8 cellular contexts compared by ENCODE assay signal in the genomic region with DNA sequence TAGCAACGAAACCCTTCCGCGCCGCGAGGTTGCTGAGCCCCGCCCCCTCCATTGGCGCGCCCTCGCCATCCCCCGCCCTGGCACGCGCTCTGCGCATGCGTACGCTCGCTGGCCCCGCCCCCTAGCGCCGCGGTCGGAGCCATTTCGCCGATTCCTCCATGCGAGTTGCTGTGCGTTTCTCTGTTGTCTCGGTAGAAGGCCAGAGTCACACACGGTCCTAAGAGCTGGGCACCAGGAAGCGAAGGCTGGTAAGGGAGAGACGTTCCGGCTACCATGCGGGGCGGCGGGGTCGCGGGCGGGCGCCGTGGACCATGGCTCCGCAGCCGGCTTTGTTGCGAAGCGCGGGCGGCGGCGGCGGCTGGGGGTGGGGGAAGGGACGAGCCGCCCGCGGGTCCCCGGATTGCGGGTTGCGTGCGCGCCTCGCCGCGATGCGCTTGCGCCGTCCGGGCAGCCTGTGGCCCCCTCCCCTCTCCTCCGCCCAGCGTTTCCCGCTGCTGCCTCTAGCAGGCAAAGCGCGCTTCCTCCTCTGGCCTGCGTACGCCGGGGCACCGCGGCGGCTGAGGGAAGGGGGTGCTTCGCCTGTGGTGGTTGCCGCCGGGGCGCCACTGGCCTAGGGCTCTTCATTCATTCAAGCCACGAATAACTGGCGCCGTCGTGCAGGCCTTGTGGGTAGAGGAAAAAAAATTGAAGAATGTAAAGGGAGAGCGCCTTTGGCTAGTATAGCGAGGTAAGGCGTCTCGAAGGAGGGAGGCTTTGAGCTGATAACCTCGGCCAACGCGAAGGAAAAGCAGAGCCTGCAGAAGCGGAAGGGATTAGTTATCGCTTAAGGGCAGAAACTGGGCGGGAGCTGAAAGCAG. TPM values are rescaled to one million over a fixed set of nuclear protein-coding genes. Genes with fewer than 3 reads are reported as not detected.
A peak's percentile ranks its signal among the peaks of the same experiment; 100 is the strongest.
DNase-seq lines count a peak whose midpoint lies in the region; TF ChIP-seq lines count a peak whose summit lies in the region.

A gene (plus strand): TSS at position 139 of the 857 bp plus-strand sequence. CDS start 3,220 bp downstream, outside the sequence.

- H3K36me3 Mint-ChIP-seq in H9 (ENCODE audit: insufficient read depth in 1 of 3, low read depth in 3 of 3): peaks cover 30 to 50% (median 47%) of the 10 kb centered on the region in 3 experiments; a peak in 6 of 7 replicates

- H2AK5ac ChIP-seq in H9 (ENCODE audit: insufficient read length, low read length): peak within 1 kb of the TSS; percentile 66

- H4K91ac ChIP-seq in H9 (ENCODE audit: insufficient read length, low read depth, low read length): no peak within 1 kb of the TSS

- H2BK12ac ChIP-seq in H9 (ENCODE audit: insufficient read length, low read depth, low read length): no peak within 1 kb of the TSS

- 0 out of 5 replicates have a peak, but pooled peaks cover 0 to 3% of the 10 kb centered on the region in 2 experiments for H3K9me3 Mint-ChIP-seq in H9

- H3K36me3 ChIP-seq in ES-I3 (ENCODE audit: insufficient read depth, low read length): peaks cover 7% of the 10 kb centered on the region; the same call in 1 of the 2 replicates
- H3K36me3 ChIP-seq in neural cell (ENCODE audit: insufficient read depth, low read length): no peaks in the 10 kb centered on the region
- peaks cover 11 to 18% (median 13%) of the 10 kb centered on the region in 4 donors for H3K36me3 ChIP-seq in stomach

- peak within 1 kb of the TSS; percentile 33; the same call in 1 of the 2 replicates for H3K4ac ChIP-seq in H9 (ENCODE audit: low read depth, low read length)

- peak within 1 kb of the TSS; percentile 97 to 98 for H3K4me3 Mint-ChIP-seq in H9

- peak within 1 kb of the TSS; percentile 100 for H3K14ac ChIP-seq in H9 (ENCODE audit: insufficient read depth, low read length)

- peak within 1 kb of the TSS; percentile 88 for H3K56ac ChIP-seq in H9 (ENCODE audit: insufficient read length, low read depth, low read length)

- TF ChIP-seq CTCF in H9 (conservative IDR thresholded peaks at IDR 0.05) (peak; percentile 28; the same call in 1 of the 3 replicates), neural cell (IDR thresholded peaks at IDR 0.05; ENCODE audit: poor library complexity, severe bottlenecking) (peak; percentile 80), stomach (IDR thresholded peaks at IDR 0.05) (peak in 2 of 7 experiments; percentile 9 to 25)

- H3K9me2 ChIP-seq in neural cell (ENCODE audit: insufficient read depth, low read length): no peaks in the 10 kb centered on the region

- no peaks in the 10 kb centered on the region for H3F3A ChIP-seq in neural cell (ENCODE audit: insufficient read depth, low read length, poor library complexity, severe bottlenecking)

- no peak within 1 kb of the TSS for H2BK120ac ChIP-seq in H9 (ENCODE audit: low read depth, low read length, poor library complexity, severe bottlenecking)

- no peak within 1 kb of the TSS for H4K8ac ChIP-seq in H9 (replicated peaks; ENCODE audit: insufficient read length, low read depth, low read length)

- H2BK15ac ChIP-seq in H9 (ENCODE audit: low read depth, low read length): no peak within 1 kb of the TSS

- peaks cover 2% of the 10 kb centered on the region; the same call in 1 of the 2 replicates for H3K27me3 Mint-ChIP-seq in H9 (ENCODE audit: low read depth)

- H3T11ph ChIP-seq in H9 (ENCODE audit: low read length): no peak within 1 kb of the TSS

- H3K27me3 ChIP-seq in H9 (ENCODE audit: insufficient read depth, low read length) (no peaks in the 10 kb centered on the region), neural cell (ENCODE audit: insufficient read depth, low read depth, low read length) (no peaks in the 10 kb centered on the region), stomach (no peaks in the 10 kb centered on the region)

- H3K27ac Mint-ChIP-seq in H9: peak within 1 kb of the TSS; percentile 100

- H3K4me1 ChIP-seq in ES-I3 (ENCODE audit: insufficient read depth, low read length) (0 out of 2 replicates have a peak, but pooled peaks cover 11% of the 10 kb centered on the region), H9 (ENCODE audit: insufficient read depth, low read length) (no peaks in the 10 kb centered on the region; the same call in 1 of the 2 replicates), stomach (peaks cover 21 to 53% (median 42%) of the 10 kb centered on the region in 4 donors)

- peak within 1 kb of the TSS; percentile 98 for H3K9ac ChIP-seq in ES-I3 (ENCODE audit: low read depth, low read length)
- H3K9ac ChIP-seq in H9 (ENCODE audit: extremely low read depth, insufficient read length, low read length): peak within 1 kb of the TSS; percentile 99
- H3K9ac ChIP-seq in neural cell (ENCODE audit: low read length): peak within 1 kb of the TSS; percentile 94

- peak within 1 kb of the TSS; percentile 70 for H3K27ac ChIP-seq in H9 (ENCODE audit: insufficient read length, low read depth, low read length)
- peak within 1 kb of the TSS; percentile 97 for H3K27ac ChIP-seq in neural cell (ENCODE audit: low read length)
- peak within 1 kb of the TSS; percentile 91 to 99 (median 97) for H3K27ac ChIP-seq in stomach

- peak; percentile 94 for DNase-seq in H9
- peak; percentile 83 for DNase-seq in M059J (ENCODE audit: low read depth)
- peak; percentile 88 for DNase-seq in SHP77 (lab: John Stamatoyannopoulos, UW)
- peak; percentile 99 for DNase-seq in activated effector memory CD4-positive, alpha-beta T cell treated with anti-CD3 and anti-CD28 coated beads, Interleukin-2, amount 50 U/mL, for 16 hours
- DNase-seq in fibroblast of the conjunctiva (ENCODE audit: low read depth): peak; percentile 80
- peak; percentile 97 for DNase-seq in stomach

- H2BK20ac ChIP-seq in H9 (ENCODE audit: low read depth, low read length, poor library complexity, severe bottlenecking): no peak within 1 kb of the TSS

- intact Hi-C loops in stomach (cut with DNase I; ENCODE audit: low total_unique reads): no loop called here

- no peak within 1 kb of the TSS for H3K23ac ChIP-seq in H9 (ENCODE audit: insufficient read length, low read depth, low read length)

- H4K20me1 ChIP-seq in H9 (ENCODE audit: control insufficient read depth, insufficient read depth, insufficient read length): no peaks in the 10 kb centered on the region
- H4K20me1 ChIP-seq in neural cell (ENCODE audit: insufficient read depth): peaks cover 42% of the 10 kb centered on the region

- H3K4me3 ChIP-seq in neural cell (ENCODE audit: low read length) (peak within 1 kb of the TSS; percentile 87), stomach (peak within 1 kb of the TSS; percentile 65 to 87 (median 80))

- peak within 1 kb of the TSS; percentile 90 for H2BK5ac ChIP-seq in H9 (ENCODE audit: insufficient read length, low read length)

- peaks cover 3% of the 10 kb centered on the region for H3K79me1 ChIP-seq in H9 (ENCODE audit: insufficient read depth, low read depth, low read length, poor library complexity, severe bottlenecking)

- peak; percentile 62 for TF ChIP-seq RAD21 in neural cell (conservative IDR thresholded peaks at IDR 0.05)

- peaks cover 25 to 44% of the 10 kb centered on the region in 2 experiments for H3K4me1 Mint-ChIP-seq in H9

- H3K9me3 ChIP-seq in ES-I3 (ENCODE audit: control insufficient read depth, insufficient read depth, low read length) (no peaks in the 10 kb centered on the region), H9 (ENCODE audit: control insufficient read depth, low read depth, low read length) (no peaks in the 10 kb centered on the region), neural cell (ENCODE audit: low read length) (no peaks in the 10 kb centered on the region), stomach (no peaks in the 10 kb centered on the region)

- H2AFZ ChIP-seq in H9 (ENCODE audit: low read length) (no peak within 1 kb of the TSS), neural cell (ENCODE audit: low read depth, low read length) (peak within 1 kb of the TSS; percentile 73)

- H3K18ac ChIP-seq in H9 (ENCODE audit: insufficient read length, low read depth, low read length): peak within 1 kb of the TSS; percentile 100

- peak in 2 of 4 donors; percentile 75 to 80 for TF ChIP-seq POLR2A in stomach (IDR thresholded peaks at IDR 0.05)

- peak within 1 kb of the TSS; percentile 89 for H4K5ac ChIP-seq in H9 (ENCODE audit: insufficient read length, low read depth, low read length)

- peak; percentile 85 for TF ChIP-seq EP300 in neural cell (conservative IDR thresholded peaks at IDR 0.05; ENCODE audit: poor library complexity, severe bottlenecking)
- TF ChIP-seq EP300 in stomach (IDR thresholded peaks at IDR 0.05): no peak

- H3K4me2 ChIP-seq in H9 (ENCODE audit: insufficient read depth, insufficient read length, low read length) (peak within 1 kb of the TSS; percentile 97), neural cell (ENCODE audit: low read length) (peak within 1 kb of the TSS; percentile 50)

- peaks cover 8% of the 10 kb centered on the region for H3K23me2 ChIP-seq in H9 (ENCODE audit: insufficient read length, low read depth, low read length, poor library complexity, severe bottlenecking)

- no CpG with 5 or more reads among the region's 92 CpGs for WGBS in H9 (ENCODE audit: extremely low coverage, insufficient read length, low lambda C conversion rate)
- WGBS in stomach, 5 donors: 0 to 1% (median 0%) methylated on average over 27 to 92 of the region's 92 CpGs

- H3K79me2 ChIP-seq in H9 (ENCODE audit: insufficient read depth, low read length) (peaks cover 41% of the 10 kb centered on the region), neural cell (replicated peaks; ENCODE audit: insufficient read depth, low read length) (peaks cover 41% of the 10 kb centered on the region)

RNA-seq across cellular contexts. Expression of the gene that starts here (rescaled TPM):
- total RNA-seq in H9 (2021): 336 and 338 TPM in 2 replicates
- 107 and 160 TPM in 2 replicates for total RNA-seq in M059J (2014; rRNA removed; shearing (Covaris generic))
- 193 and 236 TPM in 2 replicates for polyA plus RNA-seq in neural cell
- polyA minus RNA-seq in neural cell: 315 and 332 TPM in 2 replicates
- 100 to 1,000 TPM in 2 of 5 donors, 10 to 100 TPM in 3; 29.0 to 196 (median 66.1) TPM for total RNA-seq in stomach
- 10 to 100 TPM; 45.1 to 63.2 (median 45.7) TPM for polyA plus RNA-seq in stomach

Comparison
In these comparisons a context has a peak if more than half of its experiments do, and no peak if none do; other contexts are left out.
1. Peak in every context shown above with its lines: DNase-seq, H3K4me3 ChIP-seq and H3K27ac ChIP-seq.